In genomic region chr9:35639241-35639640, GRCh38 we compare ENCODE assay signal across 8 cellular contexts. TPM values are rescaled to one million over a fixed set of nuclear protein-coding genes. Genes with fewer than 3 reads are reported as not detected.
A peak's percentile ranks its signal among the peaks of the same experiment; 100 is the strongest.
DNase-seq lines count a peak whose midpoint lies in the region; ATAC-seq, FAIRE-seq and TF ChIP-seq lines count a peak whose summit lies in the region.
"Not testable (repeated sequence)": the region's sequence is repeated elsewhere in the genome, so short reads cannot be mapped to it uniquely, and the experiment has no call there.
"Had no signal": no experiment of that assay in that cellular context is flagged by ENCODE, and none has a peak within 500 bp of the region (broad histone marks: within the 10 kb centered on the region; RNA-seq: fewer than 3 reads in every experiment).

No MANE protein-coding gene starts in this region.

- H3K27me3 ChIP-seq in K562 (ENCODE audit: control insufficient read depth in 2 of 2, insufficient read depth in 2 of 2, low read length in 2 of 2) = not testable (repeated sequence)

- not testable (repeated sequence) for H3K36me3 ChIP-seq in K562 (ENCODE audit: control insufficient read depth, insufficient read depth, low read length)

- not testable (repeated sequence) for ATAC-seq in K562
- peak; percentile 41 to 66 for ATAC-seq in naive thymus-derived CD8-positive, alpha-beta T cell

- not testable (repeated sequence) for H3K27ac ChIP-seq in K562 (ENCODE audit: extremely low read depth, low read depth, low read length)

- H4K20me1 ChIP-seq in K562 (replicated peaks; ENCODE audit: control insufficient read depth, insufficient read depth, low read length) = not testable (repeated sequence)

- not testable (repeated sequence) for H3K4me2 ChIP-seq in K562 (ENCODE audit: insufficient read depth, low read length)

- not testable (repeated sequence) for H3K9me3 ChIP-seq in K562 (replicated peaks; ENCODE audit: control insufficient read depth, insufficient read depth, low read depth, low read length)

- not testable (repeated sequence) for TF ChIP-seq CTCF in CD14-positive monocyte (IDR thresholded peaks at IDR 0.05); K562 (IDR thresholded peaks at IDR 0.05 in 2 of 3, conservative IDR thresholded peaks at IDR 0.05 in 1 of 3; ENCODE audit: insufficient read depth in 2 of 3, low read depth in 1 of 3, low read length in 3 of 3)

- TF ChIP-seq RAD21 in K562 (CRISPR knock-in tag; conservative IDR thresholded peaks at IDR 0.05 in 1 of 2, IDR thresholded peaks at IDR 0.05 in 1 of 2) = not testable (repeated sequence)

- BruUV-seq in K562 (replicated peaks; lab: Mats Ljungman, UMichigan) = not testable (repeated sequence)

- WGBS in K562 (ENCODE audit: insufficient coverage, low coverage, missing lambda C conversion rate) = 50% methylated on average over 1 of the region's 1 CpG

- H3K9me3 Mint-ChIP-seq in CD14-positive monocyte; activated CD4-positive, alpha-beta memory T cell treated with anti-CD3 and anti-CD28 coated beads for 36 hours; naive thymus-derived CD8-positive, alpha-beta T cell: not testable (repeated sequence)
- peaks cover 12% of the 10 kb centered on the region for H3K9me3 Mint-ChIP-seq in activated T-helper 2 cell treated with anti-CD3 and anti-CD28 coated beads, Interferon-gamma antibody, Interleukin-2, Interleukin-4, amounts not matched to agents 10 μg/mL and 5 μg/mL and 100 μg/mL, durations not matched to agents 14 hours and 24 hours and 36 hours

- intact Hi-C loops in CD14-positive monocyte (cut with micrococcal nuclease); activated CD4-positive, alpha-beta memory T cell treated with anti-CD3 and anti-CD28 coated beads for 36 hours (cut with micrococcal nuclease); K562 (cut with micrococcal nuclease): not testable (repeated sequence)
- intact Hi-C loops in activated T-helper 2 cell treated with anti-CD3 and anti-CD28 coated beads, Interferon-gamma antibody, Interleukin-2, Interleukin-4, amounts not matched to agents 10 μg/mL and 5 μg/mL and 100 μg/mL, durations not matched to agents 14 hours and 24 hours and 36 hours (cut with micrococcal nuclease) = loop anchor here (5.0 kb wide), 1 partner anchor 1262 kb away; the partner anchor contains the start of gene MYORG

- POLR2A ChIA-PET in activated CD4-positive, alpha-beta memory T cell treated with anti-CD3 and anti-CD28 coated beads for 36 hours (lab: Charles Lee) = interaction anchor here (1.1 kb wide), 1 partner anchor 19 kb away, joined by 3 read pairs; the partner anchor contains the start of genes CCDC107 and RMRP
- POLR2A ChIA-PET in K562 (lab: Yijun Ruan, JAX) = interaction anchor here (0.6 kb wide), 1 partner anchor 13 kb away, joined by 3 read pairs; no protein-coding TSS in a partner anchor
- POLR2A ChIA-PET in naive thymus-derived CD8-positive, alpha-beta T cell (lab: Charles Lee) = interaction anchor here (0.7 to 2.5 kb wide), 6 partner anchors 8 to 92 kb away, joined by 4 to 7 read pairs (median 6); partner anchors contain the start of genes CCDC107, RMRP, SIT1 and TESK1

- not testable (repeated sequence) for TF ChIP-seq EP300 in K562 (IDR thresholded peaks at IDR 0.05; ENCODE audit: low read length)

- CTCF ChIA-PET in activated CD4-positive, alpha-beta memory T cell treated with anti-CD3 and anti-CD28 coated beads for 36 hours (lab: Charles Lee) = interaction anchor here (0.7 to 3.4 kb wide), 4 partner anchors 10 to 117 kb away, joined by 3 to 18 read pairs (median 3); no protein-coding TSS in a partner anchor
- CTCF ChIA-PET in K562 (lab: Yijun Ruan, JAX; ENCODE audit: low intra/inter-chr PET ratio) = not testable (repeated sequence)

- H3K27ac Mint-ChIP-seq in CD14-positive monocyte = peak overlapping the region in 6 of 7 donors; percentile 59 to 82 (median 79)
- peak overlapping the region; percentile 82 for H3K27ac Mint-ChIP-seq in activated CD4-positive, alpha-beta memory T cell treated with anti-CD3 and anti-CD28 coated beads for 36 hours
- peak overlapping the region; percentile 96 for H3K27ac Mint-ChIP-seq in activated T-helper 2 cell treated with anti-CD3 and anti-CD28 coated beads, Interferon-gamma antibody, Interleukin-2, Interleukin-4, amounts not matched to agents 10 μg/mL and 5 μg/mL and 100 μg/mL, durations not matched to agents 14 hours and 24 hours and 36 hours
- H3K27ac Mint-ChIP-seq in naive thymus-derived CD8-positive, alpha-beta T cell = peak overlapping the region in 9 of 10 donors; percentile 38 to 93 (median 82)

- peak; percentile 82 for FAIRE-seq in GM12891 (lab: Jason Lieb, UNC)
- not testable (repeated sequence) for FAIRE-seq in K562 (lab: Jason Lieb, UNC)

- H3K9ac ChIP-seq in K562 (ENCODE audit: insufficient read depth in 1 of 2, low read depth in 2 of 2, low read length in 2 of 2) = not testable (repeated sequence)

- H3K79me2 ChIP-seq in K562 (ENCODE audit: control insufficient read depth, insufficient read depth, low read length) = not testable (repeated sequence)

- not testable (repeated sequence) for H3K9me1 ChIP-seq in K562 (ENCODE audit: control insufficient read depth, insufficient read depth, low read length)

- H2AFZ ChIP-seq in K562 (ENCODE audit: low read depth, low read length) = not testable (repeated sequence)

- TF ChIP-seq POLR2A in GM12891 (IDR thresholded peaks at IDR 0.05; ENCODE audit: low read depth, low read length); K562 (conservative IDR thresholded peaks at IDR 0.05): not testable (repeated sequence)

- H3K36me3 Mint-ChIP-seq in CD14-positive monocyte = peaks cover 12% of the 10 kb centered on the region in 2 donors
- peaks cover 14% of the 10 kb centered on the region for H3K36me3 Mint-ChIP-seq in activated CD4-positive, alpha-beta memory T cell treated with anti-CD3 and anti-CD28 coated beads for 36 hours
- peaks cover 42% of the 10 kb centered on the region for H3K36me3 Mint-ChIP-seq in activated T-helper 2 cell treated with anti-CD3 and anti-CD28 coated beads, Interferon-gamma antibody, Interleukin-2, Interleukin-4, amounts not matched to agents 10 μg/mL and 5 μg/mL and 100 μg/mL, durations not matched to agents 14 hours and 24 hours and 36 hours (ENCODE audit: low read depth)
- not testable (repeated sequence) for H3K36me3 Mint-ChIP-seq in naive thymus-derived CD8-positive, alpha-beta T cell

- not testable (repeated sequence) for DNase-seq in CD14-positive monocyte (ENCODE audit: low spot score); GM12891 (ENCODE audit: insufficient read length, low spot score); activated CD4-positive, alpha-beta memory T cell treated with anti-CD3 and anti-CD28 coated beads for 36 hours; activated T-helper 2 cell treated with anti-CD3 and anti-CD28 coated beads, Interferon-gamma antibody, Interleukin-2, Interleukin-4, amounts not matched to agents 10 μg/mL and 5 μg/mL and 100 μg/mL, durations not matched to agents 14 hours and 24 hours and 36 hours (ENCODE audit: low spot score); K562 (ENCODE audit: extremely low read depth in 1 of 4, low spot score in 3 of 4); naive thymus-derived CD8-positive, alpha-beta T cell
- peak; percentile 69 for DNase-seq in OCI-M1 (lab: John Stamatoyannopoulos, UW)

- not testable (repeated sequence) for H3K4me3 ChIP-seq in K562

- H3K4me1 Mint-ChIP-seq in CD14-positive monocyte = peaks cover 94% of the 10 kb centered on the region
- peaks cover 56% of the 10 kb centered on the region for H3K4me1 Mint-ChIP-seq in activated CD4-positive, alpha-beta memory T cell treated with anti-CD3 and anti-CD28 coated beads for 36 hours (ENCODE audit: low read depth)
- peaks cover 55% of the 10 kb centered on the region for H3K4me1 Mint-ChIP-seq in activated T-helper 2 cell treated with anti-CD3 and anti-CD28 coated beads, Interferon-gamma antibody, Interleukin-2, Interleukin-4, amounts not matched to agents 10 μg/mL and 5 μg/mL and 100 μg/mL, durations not matched to agents 14 hours and 24 hours and 36 hours (ENCODE audit: low read depth)
- peaks cover 22 to 94% (median 60%) of the 10 kb centered on the region in 4 donors for H3K4me1 Mint-ChIP-seq in naive thymus-derived CD8-positive, alpha-beta T cell

- H3K27me3 Mint-ChIP-seq in CD14-positive monocyte (ENCODE audit: low read depth in 3 of 3); activated CD4-positive, alpha-beta memory T cell treated with anti-CD3 and anti-CD28 coated beads for 36 hours; activated T-helper 2 cell treated with anti-CD3 and anti-CD28 coated beads, Interferon-gamma antibody, Interleukin-2, Interleukin-4, amounts not matched to agents 10 μg/mL and 5 μg/mL and 100 μg/mL, durations not matched to agents 14 hours and 24 hours and 36 hours (ENCODE audit: low read depth); naive thymus-derived CD8-positive, alpha-beta T cell: not testable (repeated sequence)

- in situ Hi-C loops in K562 (cut with MboI) = not testable (repeated sequence)

- not testable (repeated sequence) for H3K4me1 ChIP-seq in K562 (replicated peaks in 1 of 2; ENCODE audit: control insufficient read depth in 2 of 2, insufficient read depth in 2 of 2, low read length in 2 of 2)

- peak overlapping the region in 1 of 2 donors; percentile 64 for H3K4me3 Mint-ChIP-seq in CD14-positive monocyte
- peak overlapping the region; percentile 25 for H3K4me3 Mint-ChIP-seq in activated CD4-positive, alpha-beta memory T cell treated with anti-CD3 and anti-CD28 coated beads for 36 hours
- peak overlapping the region; percentile 51 for H3K4me3 Mint-ChIP-seq in activated T-helper 2 cell treated with anti-CD3 and anti-CD28 coated beads, Interferon-gamma antibody, Interleukin-2, Interleukin-4, amounts not matched to agents 10 μg/mL and 5 μg/mL and 100 μg/mL, durations not matched to agents 14 hours and 24 hours and 36 hours (ENCODE audit: low read depth)
- peak overlapping the region in 8 of 10 donors; percentile 23 to 66 (median 52) for H3K4me3 Mint-ChIP-seq in naive thymus-derived CD8-positive, alpha-beta T cell

RNA-seq across cellular contexts. Expression of gene SIT1, which starts 11.5 kb away (rescaled TPM):
- polyA plus RNA-seq in CD14-positive monocyte (under 1 TPM; 0.27 to 0.36 TPM), K562 (2011; rRNA removed) (not detected in 2 replicates), K562 (2014; fragmentation: Illumina TruSeq; extraction: Trizol) (not detected in 2 replicates), K562 (2014; fragmentation: Nextera tagmentation; extraction: Ambion mirVana) (not detected), K562 (2014; rRNA removed) (0.13 TPM in 1 of 2 replicates, not detected in the other)
- polyA plus RNA-seq in GM12891 (2012; ENCODE audit: low read depth, missing spikeins) = 122 TPM
- 10 to 100 TPM; 74.6 to 75.8 TPM for total RNA-seq in activated CD4-positive, alpha-beta memory T cell treated with anti-CD3 and anti-CD28 coated beads for 36 hours
- total RNA-seq in activated T-helper 2 cell treated with anti-CD3 and anti-CD28 coated beads, Interferon-gamma antibody, Interleukin-2, Interleukin-4, amounts not matched to agents 10 μg/mL and 5 μg/mL and 100 μg/mL, durations not matched to agents 14 hours and 24 hours and 36 hours = 90.2 and 92.1 TPM in 2 replicates
- not detected in 2 replicates for total RNA-seq in K562 (2011; cell fraction: chromatin; rRNA removed; ENCODE audit: low replicate concordance)
- total RNA-seq in K562 (2011; cell fraction: nucleolus; rRNA removed) = not detected in 2 replicates
- total RNA-seq in K562 (2011; cell fraction: nucleoplasm; rRNA removed) = not detected in 2 replicates
- total RNA-seq in K562 (2014; rRNA removed) (not detected in 2 replicates), K562 (2014; rRNA removed; fragmentation: Illumina TruSeq; extraction: Trizol) (not detected in 2 replicates), K562 (2015; rRNA removed; fragmentation: Illumina TruSeq; extraction: Trizol) (not detected in 2 replicates), K562 (2021) (0.16 TPM in 1 of 2 replicates, not detected in the other)
- polyA plus RNA-seq in K562 (2011; cell fraction: cytosol; rRNA removed) = not detected in 2 replicates
- 0.14 TPM in 1 of 2 replicates, not detected in the other for polyA plus RNA-seq in K562 (2011; cell fraction: nucleus; rRNA removed)
- polyA plus RNA-seq in K562 (2012) = 0.11 TPM in 1 of 2 replicates, not detected in the other
- polyA minus RNA-seq in K562 (2011; rRNA and poly(A)+ RNA removed) = not detected in 2 replicates
- not detected in 2 replicates for polyA minus RNA-seq in K562 (2011; cell fraction: cytosol; rRNA and poly(A)+ RNA removed)
- not detected in 2 replicates for polyA minus RNA-seq in K562 (2011; cell fraction: nucleus; rRNA and poly(A)+ RNA removed)
- total RNA-seq in naive thymus-derived CD8-positive, alpha-beta T cell = 10 to 100 TPM; 24.2 to 25.4 TPM
- polyA plus RNA-seq in naive thymus-derived CD8-positive, alpha-beta T cell = 100 to 1,000 TPM in 1 of 3 donors, 10 to 100 TPM in 2; 82.2 to 128 (median 91.6) TPM
- total RNA-seq: A673 had no signal

RNA-seq across cellular contexts. Expression of gene RMRP, which starts 18.6 kb away (rescaled TPM):
- polyA plus RNA-seq in CD14-positive monocyte = 10 to 100 TPM in 1 of 2 donors, not detected in 1; 13.3 TPM
- 9.2 TPM for polyA plus RNA-seq in GM12891 (2012; ENCODE audit: low read depth, missing spikeins)
- total RNA-seq in activated CD4-positive, alpha-beta memory T cell treated with anti-CD3 and anti-CD28 coated beads for 36 hours = over 10,000 TPM; 10,694 to 13,592 TPM
- total RNA-seq in activated T-helper 2 cell treated with anti-CD3 and anti-CD28 coated beads, Interferon-gamma antibody, Interleukin-2, Interleukin-4, amounts not matched to agents 10 μg/mL and 5 μg/mL and 100 μg/mL, durations not matched to agents 14 hours and 24 hours and 36 hours = 5,290 and 6,583 TPM in 2 replicates
- total RNA-seq in K562 (2011; cell fraction: chromatin; rRNA removed; ENCODE audit: low replicate concordance) = 2,409 and 13,688 TPM in 2 replicates
- 206,583 and 250,153 TPM in 2 replicates for total RNA-seq in K562 (2011; cell fraction: nucleolus; rRNA removed)
- 28,297 and 120,670 TPM in 2 replicates for total RNA-seq in K562 (2011; cell fraction: nucleoplasm; rRNA removed)
- total RNA-seq in K562 (2014; rRNA removed) = 32,097 and 89,974 TPM in 2 replicates
- total RNA-seq in K562 (2014; rRNA removed; fragmentation: Illumina TruSeq; extraction: Trizol) = 175 and 799 TPM in 2 replicates
- 29,003 and 31,020 TPM in 2 replicates for total RNA-seq in K562 (2015; rRNA removed; fragmentation: Illumina TruSeq; extraction: Trizol)
- total RNA-seq in K562 (2021) = 25,789 and 26,070 TPM in 2 replicates
- polyA plus RNA-seq in K562 (2011; rRNA removed) = 30.6 and 75.7 TPM in 2 replicates
- polyA plus RNA-seq in K562 (2011; cell fraction: cytosol; rRNA removed) = 259 and 413 TPM in 2 replicates
- 1,135 and 1,314 TPM in 2 replicates for polyA plus RNA-seq in K562 (2011; cell fraction: nucleus; rRNA removed)
- polyA plus RNA-seq in K562 (2012) = 26.0 and 33.8 TPM in 2 replicates
- not detected in 2 replicates for polyA plus RNA-seq in K562 (2014; fragmentation: Illumina TruSeq; extraction: Trizol)
- polyA plus RNA-seq in K562 (2014; fragmentation: Nextera tagmentation; extraction: Ambion mirVana) = not detected
- 968 and 2,315 TPM in 2 replicates for polyA plus RNA-seq in K562 (2014; rRNA removed)
- polyA minus RNA-seq in K562 (2011; rRNA and poly(A)+ RNA removed) = 12,492 and 15,730 TPM in 2 replicates
- polyA minus RNA-seq in K562 (2011; cell fraction: cytosol; rRNA and poly(A)+ RNA removed) = 24,287 and 37,114 TPM in 2 replicates
- 96,449 and 361,724 TPM in 2 replicates for polyA minus RNA-seq in K562 (2011; cell fraction: nucleus; rRNA and poly(A)+ RNA removed)
- total RNA-seq in naive thymus-derived CD8-positive, alpha-beta T cell = over 10,000 TPM; 14,495 to 21,271 TPM
- polyA plus RNA-seq in naive thymus-derived CD8-positive, alpha-beta T cell = 10 to 100 TPM in 1 of 3 donors, not detected in 2; 33.0 TPM

RNA-seq across cellular contexts. Expression of gene CCDC107, which starts 18.9 kb away (rescaled TPM):
- polyA plus RNA-seq in CD14-positive monocyte = 10 to 100 TPM; 23.2 to 32.6 TPM
- polyA plus RNA-seq in GM12891 (2012; ENCODE audit: low read depth, missing spikeins) = 14.3 TPM
- 10 to 100 TPM; 15.0 to 15.7 TPM for total RNA-seq in activated CD4-positive, alpha-beta memory T cell treated with anti-CD3 and anti-CD28 coated beads for 36 hours
- total RNA-seq in activated T-helper 2 cell treated with anti-CD3 and anti-CD28 coated beads, Interferon-gamma antibody, Interleukin-2, Interleukin-4, amounts not matched to agents 10 μg/mL and 5 μg/mL and 100 μg/mL, durations not matched to agents 14 hours and 24 hours and 36 hours = 23.0 TPM in 2 replicates
- 5.7 and 12.2 TPM in 2 replicates for total RNA-seq in K562 (2011; cell fraction: chromatin; rRNA removed; ENCODE audit: low replicate concordance)
- total RNA-seq in K562 (2011; cell fraction: nucleolus; rRNA removed) = 13.5 and 13.7 TPM in 2 replicates
- 9.7 and 11.8 TPM in 2 replicates for total RNA-seq in K562 (2011; cell fraction: nucleoplasm; rRNA removed)
- total RNA-seq in K562 (2014; rRNA removed) = 8.1 and 10.8 TPM in 2 replicates
- total RNA-seq in K562 (2014; rRNA removed; fragmentation: Illumina TruSeq; extraction: Trizol) = 3.5 and 4.2 TPM in 2 replicates
- 6.0 and 6.1 TPM in 2 replicates for total RNA-seq in K562 (2015; rRNA removed; fragmentation: Illumina TruSeq; extraction: Trizol)
- total RNA-seq in K562 (2021) = 7.0 and 9.7 TPM in 2 replicates
- 6.6 and 7.7 TPM in 2 replicates for polyA plus RNA-seq in K562 (2011; rRNA removed)
- polyA plus RNA-seq in K562 (2011; cell fraction: cytosol; rRNA removed) = 7.4 and 13.4 TPM in 2 replicates
- 9.8 and 11.3 TPM in 2 replicates for polyA plus RNA-seq in K562 (2011; cell fraction: nucleus; rRNA removed)
- polyA plus RNA-seq in K562 (2012) = 6.8 and 9.9 TPM in 2 replicates
- 4.7 and 5.1 TPM in 2 replicates for polyA plus RNA-seq in K562 (2014; fragmentation: Illumina TruSeq; extraction: Trizol)
- polyA plus RNA-seq in K562 (2014; fragmentation: Nextera tagmentation; extraction: Ambion mirVana) = under 1 TPM in 1 of 2 experiments, not detected in 1; 0.35 TPM
- polyA plus RNA-seq in K562 (2014; rRNA removed) = 9.9 and 11.3 TPM in 2 replicates
- 2.0 and 3.0 TPM in 2 replicates for polyA minus RNA-seq in K562 (2011; rRNA and poly(A)+ RNA removed)
- 2.2 and 4.6 TPM in 2 replicates for polyA minus RNA-seq in K562 (2011; cell fraction: cytosol; rRNA and poly(A)+ RNA removed)
- 4.2 and 5.2 TPM in 2 replicates for polyA minus RNA-seq in K562 (2011; cell fraction: nucleus; rRNA and poly(A)+ RNA removed)
- total RNA-seq in naive thymus-derived CD8-positive, alpha-beta T cell = 10 to 100 TPM; 13.8 to 16.6 TPM
- 10 to 100 TPM; 45.9 to 59.0 (median 51.5) TPM for polyA plus RNA-seq in naive thymus-derived CD8-positive, alpha-beta T cell

RNA-seq across cellular contexts. Expression of gene CD72, which starts 21.0 kb away (rescaled TPM):
- polyA plus RNA-seq in CD14-positive monocyte (1 to 10 TPM; 1.6 to 1.8 TPM), K562 (2011; rRNA removed) (0.78 and 1.7 TPM in 2 replicates), K562 (2014; fragmentation: Illumina TruSeq; extraction: Trizol) (0.25 and 0.43 TPM in 2 replicates), K562 (2014; fragmentation: Nextera tagmentation; extraction: Ambion mirVana) (under 1 TPM; 0.11 to 0.13 TPM), K562 (2014; rRNA removed) (0.19 and 0.54 TPM in 2 replicates)
- 19.0 TPM for polyA plus RNA-seq in GM12891 (2012; ENCODE audit: low read depth, missing spikeins)
- total RNA-seq in activated CD4-positive, alpha-beta memory T cell treated with anti-CD3 and anti-CD28 coated beads for 36 hours = 1 to 10 TPM; 9.4 to 9.8 TPM
- 11.3 and 11.4 TPM in 2 replicates for total RNA-seq in activated T-helper 2 cell treated with anti-CD3 and anti-CD28 coated beads, Interferon-gamma antibody, Interleukin-2, Interleukin-4, amounts not matched to agents 10 μg/mL and 5 μg/mL and 100 μg/mL, durations not matched to agents 14 hours and 24 hours and 36 hours
- total RNA-seq in K562 (2011; cell fraction: chromatin; rRNA removed; ENCODE audit: low replicate concordance) = 2.0 and 3.5 TPM in 2 replicates
- total RNA-seq in K562 (2011; cell fraction: nucleolus; rRNA removed) = 1.8 and 2.2 TPM in 2 replicates
- 3.8 and 4.7 TPM in 2 replicates for total RNA-seq in K562 (2011; cell fraction: nucleoplasm; rRNA removed)
- total RNA-seq in K562 (2014; rRNA removed) (0.33 TPM in 1 of 2 replicates, not detected in the other), K562 (2014; rRNA removed; fragmentation: Illumina TruSeq; extraction: Trizol) (0.29 and 0.41 TPM in 2 replicates), K562 (2015; rRNA removed; fragmentation: Illumina TruSeq; extraction: Trizol) (0.62 and 0.75 TPM in 2 replicates), K562 (2021) (0.25 and 0.55 TPM in 2 replicates)
- 1.0 TPM in 2 replicates for polyA plus RNA-seq in K562 (2011; cell fraction: cytosol; rRNA removed)
- polyA plus RNA-seq in K562 (2011; cell fraction: nucleus; rRNA removed) = 7.0 and 8.5 TPM in 2 replicates
- polyA plus RNA-seq in K562 (2012) = 0.74 and 0.98 TPM in 2 replicates
- polyA minus RNA-seq in K562 (2011; rRNA and poly(A)+ RNA removed) = 0.70 and 0.87 TPM in 2 replicates
- not detected in 2 replicates for polyA minus RNA-seq in K562 (2011; cell fraction: cytosol; rRNA and poly(A)+ RNA removed)
- polyA minus RNA-seq in K562 (2011; cell fraction: nucleus; rRNA and poly(A)+ RNA removed) = 1.2 and 1.6 TPM in 2 replicates
- total RNA-seq in naive thymus-derived CD8-positive, alpha-beta T cell = 1 to 10 TPM; 7.8 to 8.0 TPM
- polyA plus RNA-seq in naive thymus-derived CD8-positive, alpha-beta T cell = 1 to 10 TPM in 1 of 3 donors, under 1 TPM in 2; 0.80 to 1.5 (median 0.91) TPM
- total RNA-seq: A673 had no signal

RNA-seq across cellular contexts. Expression of gene ARHGEF39, which starts 25.8 kb away (rescaled TPM):
- polyA plus RNA-seq in CD14-positive monocyte = under 1 TPM; 0.13 to 0.42 TPM
- polyA plus RNA-seq in GM12891 (2012; ENCODE audit: low read depth, missing spikeins) = 7.9 TPM
- total RNA-seq in activated CD4-positive, alpha-beta memory T cell treated with anti-CD3 and anti-CD28 coated beads for 36 hours = 10 to 100 TPM; 28.1 to 28.2 TPM
- 11.1 and 12.3 TPM in 2 replicates for total RNA-seq in activated T-helper 2 cell treated with anti-CD3 and anti-CD28 coated beads, Interferon-gamma antibody, Interleukin-2, Interleukin-4, amounts not matched to agents 10 μg/mL and 5 μg/mL and 100 μg/mL, durations not matched to agents 14 hours and 24 hours and 36 hours
- 35.7 and 63.9 TPM in 2 replicates for total RNA-seq in K562 (2011; cell fraction: chromatin; rRNA removed; ENCODE audit: low replicate concordance)
- 41.4 and 45.8 TPM in 2 replicates for total RNA-seq in K562 (2011; cell fraction: nucleolus; rRNA removed)
- total RNA-seq in K562 (2011; cell fraction: nucleoplasm; rRNA removed) = 37.0 and 37.6 TPM in 2 replicates
- 7.6 and 7.7 TPM in 2 replicates for total RNA-seq in K562 (2014; rRNA removed)
- total RNA-seq in K562 (2014; rRNA removed; fragmentation: Illumina TruSeq; extraction: Trizol) = 10.0 and 12.0 TPM in 2 replicates
- total RNA-seq in K562 (2015; rRNA removed; fragmentation: Illumina TruSeq; extraction: Trizol) = 12.7 and 12.9 TPM in 2 replicates
- 15.1 and 16.1 TPM in 2 replicates for total RNA-seq in K562 (2021)
- 20.7 and 20.8 TPM in 2 replicates for polyA plus RNA-seq in K562 (2011; rRNA removed)
- 16.1 and 21.4 TPM in 2 replicates for polyA plus RNA-seq in K562 (2011; cell fraction: cytosol; rRNA removed)
- polyA plus RNA-seq in K562 (2011; cell fraction: nucleus; rRNA removed) = 50.2 and 64.3 TPM in 2 replicates
- polyA plus RNA-seq in K562 (2012) = 9.6 and 15.8 TPM in 2 replicates
- 19.6 and 21.7 TPM in 2 replicates for polyA plus RNA-seq in K562 (2014; fragmentation: Illumina TruSeq; extraction: Trizol)
- polyA plus RNA-seq in K562 (2014; fragmentation: Nextera tagmentation; extraction: Ambion mirVana) = 1 to 10 TPM; 2.8 to 5.5 TPM
- 17.2 and 21.7 TPM in 2 replicates for polyA plus RNA-seq in K562 (2014; rRNA removed)
- polyA minus RNA-seq in K562 (2011; rRNA and poly(A)+ RNA removed) = 11.9 and 12.1 TPM in 2 replicates
- polyA minus RNA-seq in K562 (2011; cell fraction: cytosol; rRNA and poly(A)+ RNA removed) = 10.7 and 12.1 TPM in 2 replicates
- 16.8 and 19.7 TPM in 2 replicates for polyA minus RNA-seq in K562 (2011; cell fraction: nucleus; rRNA and poly(A)+ RNA removed)
- total RNA-seq in naive thymus-derived CD8-positive, alpha-beta T cell = under 1 TPM in 1 of 2 experiments, not detected in 1; 0.29 TPM
- under 1 TPM; 0.13 to 0.25 (median 0.24) TPM for polyA plus RNA-seq in naive thymus-derived CD8-positive, alpha-beta T cell

Comparison
In these comparisons a context has a peak if more than half of its experiments do, and no peak if none do; other contexts are left out.
1. RNA of gene SIT1, which starts 11.5 kb away (total RNA-seq): 90.2 to 92.1 TPM in activated T-helper 2 cell treated with anti-CD3 and anti-CD28 coated beads, Interferon-gamma antibody, Interleukin-2, Interleukin-4, amounts not matched to agents 10 μg/mL and 5 μg/mL and 100 μg/mL, durations not matched to agents 14 hours and 24 hours and 36 hours, 74.6 to 75.8 TPM in activated CD4-positive, alpha-beta memory T cell treated with anti-CD3 and anti-CD28 coated beads for 36 hours and 24.2 to 25.4 TPM in naive thymus-derived CD8-positive, alpha-beta T cell; 0.16 TPM in K562; every median in the first group is over 10 times any median in the second.
2. Peak in every context shown above with its lines, with median percentiles within 50 percentile points of each other: H3K27ac Mint-ChIP-seq.